ENCODE assay signal across 8 cellular contexts in genomic region chr11:65988791-65989592, GRCh38. TPM values are rescaled to one million over a fixed set of nuclear protein-coding genes. Genes with fewer than 3 reads are reported as not detected.
A peak's percentile ranks its signal among the peaks of the same experiment; 100 is the strongest.
DNase-seq lines count a peak whose midpoint lies in the region; ATAC-seq and TF ChIP-seq lines count a peak whose summit lies in the region.

No MANE protein-coding gene starts in this region.

- peak; percentile 73 for ATAC-seq in HG03457 (IDR thresholded peaks at IDR 0.05; ENCODE audit: unreplicated experiment)

- DNase-seq in BE2C (peak; percentile 91), GM19240 (ENCODE audit: insufficient read length, low spot score) (peak; percentile 92), NCI-H510A treated with DMSO at 0.1 percent for 48 hours (lab: John Stamatoyannopoulos, UW) (peak; percentile 96), cerebellar nuclear complex (lab: John Stamatoyannopoulos, UW) (peak; percentile 72 to 95), kidney glomerular epithelial cell (lab: John Stamatoyannopoulos, UW) (peak; percentile 97)
- peak; percentile 81 for DNase-seq in activated CD4-positive, CD25-positive, alpha-beta regulatory T cell treated with anti-CD3 and anti-CD28 coated beads, Interleukin-2, amount 50 U/mL, for 72 hours
- peak; percentile 81 for DNase-seq in stimulated activated CD4-positive, alpha-beta T cell treated with anti-CD3 and anti-CD28 coated beads, Interleukin-4, amount 100 ng/mL, for 1 hour

- H3K36me3 ChIP-seq in BE2C = peaks cover 3% of the 10 kb centered on the region

- no peaks in the 10 kb centered on the region for H3K4me1 ChIP-seq in BE2C

- TF ChIP-seq CTCF in BE2C (IDR thresholded peaks at IDR 0.05; ENCODE audit: low read depth, low read length) = peak; percentile 99

- H3K27me3 ChIP-seq in BE2C = no peaks in the 10 kb centered on the region

- H3K4me3 ChIP-seq in BE2C (ENCODE audit: low read depth, low read length) = no peak overlapping the region

- no peaks in the 10 kb centered on the region for H3K9me3 ChIP-seq in BE2C

RNA-seq across cellular contexts. Expression of gene EIF1AD, which starts 13.0 kb away (rescaled TPM):
- polyA plus RNA-seq in BE2C (2012; ENCODE audit: insufficient read depth, insufficient read length, low read depth) = 94.0 TPM

RNA-seq across cellular contexts. Expression of gene BANF1, which starts 13.3 kb away (rescaled TPM):
- 895 TPM for polyA plus RNA-seq in BE2C (2012; ENCODE audit: insufficient read depth, insufficient read length, low read depth)

RNA-seq across cellular contexts. Expression of gene CST6, which starts 22.8 kb away (rescaled TPM):
- not detected for polyA plus RNA-seq in BE2C (2012; ENCODE audit: insufficient read depth, insufficient read length, low read depth)

RNA-seq across cellular contexts. Expression of gene SART1, which starts 27.5 kb away (rescaled TPM):
- polyA plus RNA-seq in BE2C (2012; ENCODE audit: insufficient read depth, insufficient read length, low read depth) = 280 TPM

RNA-seq across cellular contexts. Expression of gene CATSPER1, which starts 37.3 kb away (rescaled TPM):
- not detected for polyA plus RNA-seq in BE2C (2012; ENCODE audit: insufficient read depth, insufficient read length, low read depth)
